Comparison of ENCODE assay signal across 10 cellular contexts in the genomic region with DNA sequence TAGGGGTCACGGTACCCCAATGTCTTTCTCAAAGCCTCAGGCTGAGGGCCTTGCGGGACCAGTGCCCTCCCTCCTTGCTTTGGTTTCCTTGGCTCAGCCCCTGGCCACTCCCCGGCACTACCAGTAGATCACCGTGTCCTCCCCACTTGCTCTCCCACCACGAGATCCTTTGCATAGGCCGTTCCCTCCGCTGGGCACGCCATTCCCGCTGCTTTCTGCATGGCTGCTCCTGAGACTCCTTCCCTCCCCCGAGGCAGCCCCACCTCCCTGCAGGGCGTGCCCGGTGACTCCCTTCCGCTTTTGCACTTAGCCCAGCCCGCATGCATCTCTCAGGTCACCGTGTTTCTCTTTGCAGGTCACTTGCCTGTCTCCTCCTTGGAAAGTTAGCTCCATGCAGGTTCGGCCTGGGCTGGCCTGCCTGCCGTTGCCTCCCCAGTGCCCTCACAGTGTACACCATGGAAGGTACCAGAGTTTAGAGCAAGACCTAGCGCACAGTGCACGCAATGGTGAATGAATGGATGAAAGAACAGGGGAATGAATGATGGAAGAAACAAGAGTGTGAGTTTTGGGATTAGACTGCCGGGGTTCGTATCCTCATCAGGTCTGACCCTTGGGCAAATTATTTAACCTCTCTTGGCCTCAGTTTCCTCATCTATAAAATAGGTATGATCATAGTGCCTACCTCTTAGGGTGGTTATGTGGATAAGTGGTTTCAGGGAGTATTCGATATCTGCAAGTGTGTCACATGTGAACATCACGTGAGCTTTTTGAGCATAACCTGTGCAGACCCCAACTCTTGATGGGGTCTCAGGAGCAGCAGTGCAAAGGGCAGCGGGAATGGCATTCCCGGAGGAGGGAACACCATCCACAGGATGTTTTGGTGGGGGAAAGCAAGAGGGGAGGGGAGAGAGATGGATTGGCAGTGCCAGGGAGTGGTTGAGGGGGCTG.
DNase-seq lines count a peak whose midpoint lies in the region; ATAC-seq and TF ChIP-seq lines count a peak whose summit lies in the region.
"Had no signal": no experiment of that assay in that cellular context is flagged by ENCODE, and none has a peak within 500 bp of the region (broad histone marks: within the 10 kb centered on the region; RNA-seq: fewer than 3 reads in every experiment).

No MANE protein-coding gene starts in this region.

- no peaks in the 10 kb centered on the region for H3K36me3 ChIP-seq in trophoblast cell (ENCODE audit: control insufficient read depth in 1 of 2, insufficient read depth in 2 of 2, low read length in 2 of 2)

- H4K12ac ChIP-seq in trophoblast cell (ENCODE audit: low read depth, low read length), result no peak overlapping the region

- H3K4me3 ChIP-seq in fibroblast of villous mesenchyme (ENCODE audit: low read depth, low read length), result no peak overlapping the region
- H3K4me3 ChIP-seq in trophoblast cell (ENCODE audit: low read depth, low read length), result no peak overlapping the region

- H2BK12ac ChIP-seq in trophoblast cell (ENCODE audit: low read length), result no peak overlapping the region

- H3K4me2 ChIP-seq in trophoblast cell (ENCODE audit: low read length), result no peak overlapping the region
- H3K4me2 ChIP-seq: SK-N-SH had no signal

- H3K14ac ChIP-seq in trophoblast cell (ENCODE audit: low read length), result no peak overlapping the region

- H2BK5ac ChIP-seq in trophoblast cell (ENCODE audit: low read depth, low read length, poor library complexity), result no peak overlapping the region

- no peak overlapping the region for H4K8ac ChIP-seq in trophoblast cell (ENCODE audit: low read depth, low read length)

- peaks cover 1% of the 10 kb centered on the region for H3K79me2 ChIP-seq in trophoblast cell (ENCODE audit: control insufficient read depth, insufficient read depth, low read length, poor library complexity)

- no peak for TF ChIP-seq CTCF in fibroblast of villous mesenchyme (IDR thresholded peaks at IDR 0.05; ENCODE audit: insufficient read depth, low read depth, low read length)

- no peak overlapping the region for H3K9ac ChIP-seq in trophoblast cell (ENCODE audit: low read length)
- H3K9ac ChIP-seq: SK-N-SH had no signal

- no peak overlapping the region for H2AFZ ChIP-seq in trophoblast cell (ENCODE audit: insufficient read depth, low read length, poor library complexity)

- no peak overlapping the region for H2BK120ac ChIP-seq in trophoblast cell (ENCODE audit: insufficient read depth, low read length, poor library complexity)

- no peak for ATAC-seq in HG03280 (IDR thresholded peaks at IDR 0.05; ENCODE audit: unreplicated experiment)

- H3K9me3 ChIP-seq in trophoblast cell (ENCODE audit: insufficient read depth, low read depth, low read length), result peaks cover 9% of the 10 kb centered on the region
- H3K9me3 ChIP-seq: SK-N-SH had no signal

- H3K4me1 ChIP-seq in trophoblast cell (ENCODE audit: control insufficient read depth in 1 of 2, insufficient read depth in 2 of 2, low read length in 2 of 2), result peaks cover 2 to 9% of the 10 kb centered on the region in 2 experiments

- peak; percentile 65 for DNase-seq in HK-2 (ENCODE audit: unreplicated experiment)
- peak; percentile 77 for DNase-seq in NOMO-1 treated with DMSO at 0.1 percent for 48 hours (lab: John Stamatoyannopoulos, UW; ENCODE audit: unreplicated experiment)
- DNase-seq in fibroblast of villous mesenchyme (ENCODE audit: low read depth), result peak; percentile 12
- peak; percentile 95 to 97 for DNase-seq in trophoblast cell
- DNase-seq in T1000 (lab: John Stamatoyannopoulos, UW), result no peak
- no peak for DNase-seq in AML-193 (lab: John Stamatoyannopoulos, UW)
- DNase-seq in NCI-H2107 treated with DMSO at 0.1 percent for 48 hours (lab: John Stamatoyannopoulos, UW; ENCODE audit: unreplicated experiment), result no peak
- DNase-seq: GDM1, SK-N-SH had no signal

- no peak overlapping the region for H3K4ac ChIP-seq in trophoblast cell (ENCODE audit: low read depth, low read length)

- WGBS in trophoblast cell (ENCODE audit: extremely low coverage, insufficient coverage, insufficient read length), result no CpG with 5 or more reads among the region's 25 CpGs

- no peak overlapping the region for H3K27ac ChIP-seq in trophoblast cell (ENCODE audit: low read depth, low read length)

- no peaks in the 10 kb centered on the region for H3K27me3 ChIP-seq in trophoblast cell (ENCODE audit: insufficient read depth, low read length)

- H3K18ac ChIP-seq in trophoblast cell (ENCODE audit: low read length), result no peak overlapping the region

- peaks cover 6% of the 10 kb centered on the region for H3K79me1 ChIP-seq in trophoblast cell (ENCODE audit: low read length)

- no peak overlapping the region for H4K91ac ChIP-seq in trophoblast cell (ENCODE audit: low read depth, low read length)

- no peak overlapping the region for H3K23ac ChIP-seq in trophoblast cell (ENCODE audit: low read length)

- no peak overlapping the region for H2AK5ac ChIP-seq in trophoblast cell (ENCODE audit: low read length)

Comparison
In these comparisons a context has a peak if more than half of its experiments do, and no peak if none do; other contexts are left out.
1. DNase-seq: peak in HK-2 (single experiment), NOMO-1 treated with DMSO at 0.1 percent for 48 hours (single experiment), fibroblast of villous mesenchyme (single experiment) and trophoblast cell (2 of 2); none in T1000 (single experiment), AML-193 (0 of 2) and NCI-H2107 treated with DMSO at 0.1 percent for 48 hours (single experiment).